1 cellular context compared by ENCODE assay signal in the genomic region with DNA sequence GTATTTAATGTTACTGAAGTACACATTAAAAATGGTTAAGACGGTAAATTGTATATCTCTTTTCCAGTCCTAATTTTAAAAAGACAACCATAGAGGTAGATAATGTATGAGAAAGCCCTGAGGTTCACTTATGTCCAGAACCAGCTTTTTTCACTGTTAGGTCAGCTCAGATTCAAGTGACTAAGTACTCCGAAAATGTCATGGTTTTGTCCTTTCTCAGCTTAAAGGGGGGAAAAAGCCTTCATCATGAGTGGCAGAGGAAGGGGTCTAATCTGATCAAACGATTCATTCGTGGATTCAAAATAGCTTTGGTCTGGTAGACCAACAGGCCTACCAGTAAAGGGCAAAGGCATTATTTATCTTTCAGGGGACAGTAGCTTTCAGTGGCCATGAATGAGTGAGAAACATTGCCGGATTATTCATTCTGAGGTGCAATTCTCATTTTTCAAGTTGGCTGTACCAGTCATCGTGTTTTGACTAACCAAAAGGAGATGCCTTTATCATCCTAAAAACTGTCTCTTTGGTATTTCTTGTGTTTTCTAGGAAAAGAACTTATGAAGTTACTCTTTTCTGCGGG.
TF ChIP-seq lines count a peak whose summit lies in the region.

No MANE protein-coding gene starts in this region.

TF ChIP-seq in IMR-90, 13 proteins besides CTCF, POLR2A, EP300 and RAD21 (continued from another document):
- no peak for TF ChIP-seq CEBPB (IDR thresholded peaks at IDR 0.05; ENCODE audit: low read depth, low read length)
